In the genomic region with DNA sequence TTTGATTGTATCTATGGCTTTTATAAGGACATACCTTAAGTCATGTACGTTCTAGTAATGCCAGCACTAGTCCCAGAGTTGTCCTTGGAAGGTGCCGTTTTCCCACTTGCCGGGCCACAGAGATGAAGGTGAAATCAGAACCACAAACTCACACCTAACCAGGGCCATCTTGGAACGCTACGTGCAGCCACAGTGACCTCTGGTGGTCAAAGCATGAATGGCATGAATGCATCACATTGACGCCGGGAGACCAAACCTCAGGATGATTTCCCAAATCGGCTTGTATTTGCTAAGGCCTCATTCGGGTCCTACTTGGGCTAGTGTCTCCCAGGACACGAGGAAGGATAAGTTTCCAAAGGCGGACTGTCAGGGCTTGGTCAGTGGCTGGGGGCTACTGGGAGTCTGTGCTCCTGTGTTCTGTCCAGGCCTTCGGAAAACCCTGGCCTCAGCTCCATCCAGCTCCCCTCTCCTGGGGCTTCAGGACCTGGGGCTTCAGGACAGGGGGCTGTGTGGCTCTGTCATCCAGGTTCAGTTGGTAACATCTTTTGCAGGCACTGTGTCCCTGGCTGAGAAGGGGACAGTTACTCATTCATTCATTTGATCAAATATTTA, we compare ENCODE assay signal across 8 cellular contexts.
DNase-seq lines count a peak whose midpoint lies in the region; ATAC-seq and TF ChIP-seq lines count a peak whose summit lies in the region.

No MANE protein-coding gene starts in this region.

- ATAC-seq in activated CD4-positive, CD25-positive, alpha-beta regulatory T cell treated with anti-CD3 and anti-CD28 coated beads, Interleukin-2, amount 50 U/mL, for 24 hours, result no peak
- peak; percentile 98 for ATAC-seq in left lobe of liver

- DNase-seq in activated CD4-positive, CD25-positive, alpha-beta regulatory T cell (lab: John Stamatoyannopoulos, UW), result peak; percentile 8 to 53 (median 40)
- peak; percentile 9 for DNase-seq in NCI-H1694 treated with DMSO at 0.1 percent for 48 hours (lab: John Stamatoyannopoulos, UW)
- peak; percentile 73 for DNase-seq in activated CD4-positive, alpha-beta T cell treated with anti-CD3 and anti-CD28 coated beads for 48 hours
- DNase-seq in choroid plexus epithelial cell (ENCODE audit: low read depth), result peak; percentile 70
- peak; percentile 70 for DNase-seq in left lobe of liver (ENCODE audit: low spot score)
- DNase-seq in stimulated activated CD4-positive, alpha-beta T cell treated with anti-CD3 and anti-CD28 coated beads, Interleukin-4, amount 100 ng/mL, for 4 hours, result peak; percentile 41 to 57
- no peak for DNase-seq in NCI-H128 (lab: John Stamatoyannopoulos, UW; ENCODE audit: unreplicated experiment)

- TF ChIP-seq CTCF in choroid plexus epithelial cell (conservative IDR thresholded peaks at IDR 0.05; ENCODE audit: low read depth, low read length), result peak; percentile 98

- H3K4me3 ChIP-seq in choroid plexus epithelial cell (ENCODE audit: low read depth, low read length), result no peak overlapping the region
